26 cellular contexts compared by ENCODE assay signal in genomic region chr10:132697568-132698200, GRCh38.
A peak's percentile ranks its signal among the peaks of the same experiment; 100 is the strongest.
DNase-seq lines count a peak whose midpoint lies in the region; ATAC-seq and TF ChIP-seq lines count a peak whose summit lies in the region.
"Had no signal": no experiment of that assay in that cellular context is flagged by ENCODE, and none has a peak within 500 bp of the region (broad histone marks: within the 10 kb centered on the region; RNA-seq: fewer than 3 reads in every experiment).

No MANE protein-coding gene starts in this region.

- H3K18ac ChIP-seq in mesenchymal stem cell (ENCODE audit: low read depth in 1 of 2, low read length in 2 of 2) = no peak overlapping the region

- POLR2A ChIA-PET in WTC11 (lab: Charles Lee) = no interaction called here

- H3K36me3 Mint-ChIP-seq in WTC11 = peaks cover 12% of the 10 kb centered on the region
- H3K36me3 Mint-ChIP-seq: activated CD8-positive, alpha-beta memory T cell treated with anti-CD3 and anti-CD28 coated beads, Interleukin-2, amount 10 ng/mL, durations not matched to agents 7 days and 5 days had no signal

- no peak overlapping the region for H2AFZ ChIP-seq in mesenchymal stem cell (ENCODE audit: low read depth, low read length)

- H3K9me3 ChIP-seq in mesenchymal stem cell (ENCODE audit: control insufficient read depth, low read length) (peaks cover 15% of the 10 kb centered on the region), spleen (peaks cover 0 to 22% (median 9%) of the 10 kb centered on the region in 8 donors), MG63 (0 out of 2 replicates have a peak, but pooled peaks cover 3% of the 10 kb centered on the region)
- H3K9me3 ChIP-seq: colonic mucosa, uterus had no signal

- H3K4me3 ChIP-seq in mesenchymal stem cell (ENCODE audit: insufficient read depth in 1 of 2, low read depth in 1 of 2, low read length in 2 of 2) (no peak overlapping the region), spleen (no peak overlapping the region), MG63 (no peak overlapping the region)
- H3K4me3 ChIP-seq: colonic mucosa, uterus had no signal

- H2BK5ac ChIP-seq in mesenchymal stem cell (ENCODE audit: low read depth, low read length, poor library complexity, severe bottlenecking) = no peak overlapping the region

- H3K27ac ChIP-seq in mesenchymal stem cell (ENCODE audit: low read length, poor library complexity, severe bottlenecking) = no peak overlapping the region
- H3K27ac ChIP-seq in spleen = peak overlapping the region in 5 of 8 donors; percentile 68 to 84 (median 79)
- H3K27ac ChIP-seq: colonic mucosa, foreskin keratinocyte, uterus, WERI-Rb-1 had no signal

- intact Hi-C loops in spleen (cut with DNase I; ENCODE audit: low total_unique reads) = no loop called here

- TF ChIP-seq POLR2A in spleen (IDR thresholded peaks at IDR 0.05) = no peak

- CTCF ChIA-PET in WTC11 (lab: Charles Lee) = interaction anchor here (1.2 kb wide), 1 partner anchor 43 kb away, joined by 3 read pairs; no protein-coding TSS in a partner anchor

- no peak overlapping the region for H2AK5ac ChIP-seq in mesenchymal stem cell (ENCODE audit: low read length, severe bottlenecking)

- no peak overlapping the region for H2BK15ac ChIP-seq in mesenchymal stem cell (ENCODE audit: low read depth, poor library complexity, severe bottlenecking)

- no peak overlapping the region for H3K14ac ChIP-seq in mesenchymal stem cell (ENCODE audit: low read length in 2 of 2)

- H3K9ac ChIP-seq in mesenchymal stem cell (ENCODE audit: low read length) = no peak overlapping the region

- peaks cover 34% of the 10 kb centered on the region for H3K79me1 ChIP-seq in mesenchymal stem cell (replicated peaks; ENCODE audit: low read length, poor library complexity, severe bottlenecking)

- peaks cover 31% of the 10 kb centered on the region for H3K9me3 Mint-ChIP-seq in WTC11

- DNase-seq in WTC11 (ENCODE audit: low spot score) (peak; percentile 3), ecto neural progenitor cell (ENCODE audit: low spot score) (peak; percentile 25), mesenchymal stem cell (peak; percentile 8), spleen (peak; percentile 46), NCI-H69 (lab: John Stamatoyannopoulos, UW) (no peak), MG63 (no peak)
- DNase-seq: activated CD8-positive, alpha-beta memory T cell treated with anti-CD3 and anti-CD28 coated beads, Interleukin-2, amount 10 ng/mL, durations not matched to agents 7 days and 5 days; activated naive CD4-positive, alpha-beta T cell treated with Interleukin-2 at 50 U/mL for 16 hours; activated T-cell treated with anti-CD3 and anti-CD28 coated beads, Interleukin-2, amount 50 U/mL, for 48 hours; amygdala; colonic mucosa; foreskin keratinocyte; Karpas-422; NCI-H1694 treated with DMSO at 0.1 percent for 48 hours; NCI-H510A; PC-3; SIG-M5; stimulated activated CD4-positive, alpha-beta T cell treated with anti-CD3 and anti-CD28 coated beads, Interleukin-15, amount 100 ng/mL, for 24 hours; stimulated activated naive B cell treated with anti-CD40 and anti-IgM and Interleukin-4, amounts not matched to agents 10 μg/mL and 1 μg/mL and 100 μg/mL, for 72 hours; uterus; WERI-Rb-1 had no signal

- no peak overlapping the region for H3K4me2 ChIP-seq in mesenchymal stem cell (ENCODE audit: low read length, poor library complexity, severe bottlenecking)

- peaks cover 0 to 39% of the 10 kb centered on the region in 2 experiments for H3K36me3 ChIP-seq in mesenchymal stem cell (ENCODE audit: control insufficient read depth in 1 of 2, insufficient read depth in 2 of 2, low read depth in 1 of 2, low read length in 2 of 2)
- peaks cover 0 to 70% (median 22%) of the 10 kb centered on the region in 6 donors for H3K36me3 ChIP-seq in spleen
- no peaks in the 10 kb centered on the region for H3K36me3 ChIP-seq in MG63
- H3K36me3 ChIP-seq: colonic mucosa, uterus, WERI-Rb-1 had no signal

- H2BK120ac ChIP-seq in mesenchymal stem cell (ENCODE audit: low read depth, low read length) = no peak overlapping the region

- H3K4me1 ChIP-seq in mesenchymal stem cell (ENCODE audit: control insufficient read depth, insufficient read depth, low read depth, low read length) (peaks cover 21% of the 10 kb centered on the region), spleen (peaks cover 0 to 36% (median 20%) of the 10 kb centered on the region in 6 donors)
- H3K4me1 ChIP-seq: colonic mucosa, foreskin keratinocyte had no signal

- peak overlapping the region; percentile 18; the same call in 1 of the 2 replicates for H3K27ac Mint-ChIP-seq in WTC11
- H3K27ac Mint-ChIP-seq: activated CD8-positive, alpha-beta memory T cell treated with anti-CD3 and anti-CD28 coated beads, Interleukin-2, amount 10 ng/mL, durations not matched to agents 7 days and 5 days; mesothelial cell of epicardium; stimulated activated naive B cell treated with anti-CD40 and anti-IgM and Interleukin-4, amounts not matched to agents 10 μg/mL and 1 μg/mL and 100 μg/mL, for 72 hours had no signal

- H3K27me3 Mint-ChIP-seq in WTC11 (ENCODE audit: low read depth) = no peaks in the 10 kb centered on the region
- H3K27me3 Mint-ChIP-seq: activated CD8-positive, alpha-beta memory T cell treated with anti-CD3 and anti-CD28 coated beads, Interleukin-2, amount 10 ng/mL, durations not matched to agents 7 days and 5 days; stimulated activated naive B cell treated with anti-CD40 and anti-IgM and Interleukin-4, amounts not matched to agents 10 μg/mL and 1 μg/mL and 100 μg/mL, for 72 hours had no signal

- H3K27me3 ChIP-seq in mesenchymal stem cell (ENCODE audit: control insufficient read depth in 1 of 2, insufficient read depth in 1 of 2, low read length in 2 of 2) = no peaks in the 10 kb centered on the region
- H3K27me3 ChIP-seq in spleen (replicated peaks in 1 of 7) = no peaks in the 10 kb centered on the region
- no peaks in the 10 kb centered on the region for H3K27me3 ChIP-seq in MG63
- H3K27me3 ChIP-seq: colonic mucosa, foreskin keratinocyte, uterus had no signal

- H4K91ac ChIP-seq in mesenchymal stem cell (ENCODE audit: low read length) = no peak overlapping the region

- WGBS in mesenchymal stem cell = 91% methylated on average over 21 of the region's 21 CpGs
- 89 to 96% (median 94%) methylated on average over 19 to 21 of the region's 21 CpGs for WGBS in spleen, 5 donors

- no peak overlapping the region for H2BK12ac ChIP-seq in mesenchymal stem cell (ENCODE audit: low read length in 2 of 2)

- no peak overlapping the region for H4K8ac ChIP-seq in mesenchymal stem cell (ENCODE audit: low read length)

- H3K23ac ChIP-seq in mesenchymal stem cell (ENCODE audit: low read length in 2 of 2) = no peak overlapping the region

- H3K4me1 Mint-ChIP-seq in WTC11 = no peaks in the 10 kb centered on the region

- no peak for ATAC-seq in WTC11
- ATAC-seq in HG02763 (IDR thresholded peaks at IDR 0.05; ENCODE audit: unreplicated experiment) = no peak
- ATAC-seq: activated CD8-positive, alpha-beta memory T cell treated with anti-CD3 and anti-CD28 coated beads, Interleukin-2, amount 10 ng/mL, durations not matched to agents 7 days and 5 days; esophagus mucosa; foreskin keratinocyte; HCT116; left colon; PC-3; stimulated activated naive B cell treated with anti-CD40 and anti-IgM and Interleukin-4, amounts not matched to agents 10 μg/mL and 1 μg/mL and 100 μg/mL, for 72 hours had no signal

- H3K4me3 Mint-ChIP-seq in WTC11 = no peak overlapping the region
- H3K4me3 Mint-ChIP-seq: activated CD8-positive, alpha-beta memory T cell treated with anti-CD3 and anti-CD28 coated beads, Interleukin-2, amount 10 ng/mL, durations not matched to agents 7 days and 5 days; mesothelial cell of epicardium; stimulated activated naive B cell treated with anti-CD40 and anti-IgM and Interleukin-4, amounts not matched to agents 10 μg/mL and 1 μg/mL and 100 μg/mL, for 72 hours had no signal

- no peak for TF ChIP-seq CTCF in WTC11 (IDR thresholded peaks at IDR 0.05)
- no peak for TF ChIP-seq CTCF in spleen (IDR thresholded peaks at IDR 0.05 in 8 of 11, conservative IDR thresholded peaks at IDR 0.05 in 3 of 11)

- no peak overlapping the region for H3K4ac ChIP-seq in mesenchymal stem cell (ENCODE audit: low read depth in 1 of 2, low read length in 2 of 2)

TF ChIP-seq in WTC11, 78 proteins besides CTCF, POLR2A, EP300 and RAD21:
- TF ChIP-seq ZBTB21 (CRISPR knock-in tag; IDR thresholded peaks at IDR 0.05; ENCODE audit: borderline replicate concordance) (no peak), MYBL2 (CRISPR knock-in tag; IDR thresholded peaks at IDR 0.05) (no peak), SMAD3 (CRISPR knock-in tag; IDR thresholded peaks at IDR 0.05; ENCODE audit: borderline replicate concordance) (no peak), FOXP4 (CRISPR knock-in tag; IDR thresholded peaks at IDR 0.05) (no peak), ZNF416 (CRISPR knock-in tag; IDR thresholded peaks at IDR 0.05) (no peak), FOXP1 (CRISPR knock-in tag; IDR thresholded peaks at IDR 0.05; ENCODE audit: borderline replicate concordance) (no peak), NR1H2 (CRISPR knock-in tag; IDR thresholded peaks at IDR 0.05) (no peak), EMX1 (CRISPR knock-in tag; IDR thresholded peaks at IDR 0.05) (no peak), ZNF232 (CRISPR knock-in tag; IDR thresholded peaks at IDR 0.05) (no peak)

Comparison
In these comparisons a context has a peak if more than half of its experiments do, and no peak if none do; other contexts are left out.
1. DNase-seq: peak in WTC11 (single experiment), ecto neural progenitor cell (single experiment), mesenchymal stem cell (single experiment) and spleen (single experiment); none in NCI-H69 (single experiment) and MG63 (single experiment).